ENCODE assay signal across 36 cellular contexts in genomic region chr5:150236981-150237754, GRCh38. TPM values are rescaled to one million over a fixed set of nuclear protein-coding genes. Genes with fewer than 3 reads are reported as not detected.
"Had no signal": no experiment of that assay in that cellular context is flagged by ENCODE, and none has a peak within 500 bp of the region (broad histone marks: within the 10 kb centered on the region; RNA-seq: fewer than 3 reads in every experiment).

No MANE protein-coding gene starts in this region.

- H3K4me1 Mint-ChIP-seq: activated B cell treated with CpG ODN at 0.5 μM for 24 hours; activated CD4-positive, alpha-beta T cell treated with anti-CD3 and anti-CD28 coated beads, Interleukin-2, amount 10 ng/mL, durations not matched to agents 24 days and 14 days; activated naive CD4-positive, alpha-beta T cell treated with anti-CD3 and anti-CD28 coated beads, Interleukin-2, amount 10 ng/mL, durations not matched to agents 7 days and 5 days; activated naive CD4-positive, alpha-beta T cell treated with anti-CD3 and anti-CD28 coated beads, Interleukin-2, amount 50 U/mL, for 24 hours; activated naive CD8-positive, alpha-beta T cell treated with anti-CD3 and anti-CD28 coated beads, Interleukin-2, amount 50 U/mL, for 24 hours; central memory CD8-positive, alpha-beta T cell had no signal

- H3K36me3 Mint-ChIP-seq: activated CD4-positive, alpha-beta memory T cell treated with anti-CD3 and anti-CD28 coated beads for 36 hours; activated naive CD4-positive, alpha-beta T cell treated with anti-CD3 and anti-CD28 coated beads, Interleukin-2, amount 10 ng/mL, durations not matched to agents 7 days and 5 days; activated naive CD4-positive, alpha-beta T cell treated with anti-CD3 and anti-CD28 coated beads, Interleukin-2, amount 50 U/mL, for 24 hours; activated naive CD8-positive, alpha-beta T cell; activated naive CD8-positive, alpha-beta T cell treated with anti-CD3 and anti-CD28 coated beads, Interleukin-2, amount 10 ng/mL, durations not matched to agents 7 days and 5 days had no signal

- H3K27ac Mint-ChIP-seq: activated B cell treated with CpG ODN at 0.5 μM for 24 hours; activated CD4-positive, alpha-beta memory T cell treated with anti-CD3 and anti-CD28 coated beads for 36 hours; activated CD4-positive, alpha-beta T cell treated with anti-CD3 and anti-CD28 coated beads, Interleukin-2, amount 10 ng/mL, durations not matched to agents 24 days and 14 days; activated CD8-positive, alpha-beta T cell treated with anti-CD3 and anti-CD28 coated beads for 36 hours; activated naive CD4-positive, alpha-beta T cell treated with anti-CD3 and anti-CD28 coated beads, Interleukin-2, amount 10 ng/mL, durations not matched to agents 7 days and 5 days; activated naive CD4-positive, alpha-beta T cell treated with anti-CD3 and anti-CD28 coated beads, Interleukin-2, amount 50 U/mL, for 24 hours; activated naive CD8-positive, alpha-beta T cell; activated naive CD8-positive, alpha-beta T cell treated with anti-CD3 and anti-CD28 coated beads, Interleukin-2, amount 10 ng/mL, durations not matched to agents 7 days and 5 days; activated naive CD8-positive, alpha-beta T cell treated with anti-CD3 and anti-CD28 coated beads, Interleukin-2, amount 50 U/mL, for 24 hours; activated T-helper 2 cell treated with anti-CD3 and anti-CD28 coated beads, Interferon-gamma antibody, Interleukin-2, Interleukin-4, amounts not matched to agents 10 μg/mL and 5 μg/mL and 100 μg/mL, durations not matched to agents 14 hours and 24 hours and 36 hours; T-helper 1 cell treated with Interleukin-12 subunit alpha and Interleukin-12 subunit beta and Interleukin-4 antibody, amounts not matched to agents 30 μg/mL and 1 μg/mL, for 36 hours; T-helper 2 cell treated with Interferon-gamma antibody and Interleukin-4, amounts not matched to agents 5 μg/mL and 100 μg/mL, for 36 hours had no signal

- H3K27ac ChIP-seq: ascending aorta, cardiac muscle cell, VCaP had no signal

- H3K27me3 ChIP-seq: ascending aorta, cardiac muscle cell had no signal

- H3K4me1 ChIP-seq: ascending aorta had no signal

- H3K4me3 ChIP-seq: ascending aorta, cardiac muscle cell had no signal

- DNase-seq: activated B cell treated with CpG ODN at 0.5 μM for 24 hours; activated CD4-positive, alpha-beta memory T cell treated with anti-CD3 and anti-CD28 coated beads for 36 hours; activated CD4-positive, alpha-beta T cell treated with anti-CD3 and anti-CD28 coated beads for 4 hours; activated CD4-positive, alpha-beta T cell treated with anti-CD3 and anti-CD28 coated beads, Interleukin-2, amount 10 ng/mL, durations not matched to agents 24 days and 14 days; activated CD4-positive, alpha-beta T cell treated with anti-CD3 and anti-CD28 coated beads, Interleukin-2, amount 50 U/mL, for 1 hour; activated CD4-positive, alpha-beta T cell treated with anti-CD3 and anti-CD28 coated beads, Interleukin-2, amount 50 U/mL, for 4 hours; activated CD4-positive, CD25-positive, alpha-beta regulatory T cell treated with anti-CD3 and anti-CD28 coated beads, Interleukin-2, amount 50 U/mL, for 72 hours; activated CD8-positive, alpha-beta memory T cell treated with anti-CD3 and anti-CD28 coated beads, Interleukin-2, amount 50 U/mL, for 4 hours; activated CD8-positive, alpha-beta T cell treated with anti-CD3 and anti-CD28 coated beads for 36 hours; activated effector memory CD4-positive, alpha-beta T cell treated with Interleukin-2 at 50 U/mL for 16 hours; activated gamma-delta T cell; activated naive CD4-positive, alpha-beta T cell treated with anti-CD3 and anti-CD28 coated beads, Interleukin-2, amount 10 ng/mL, durations not matched to agents 7 days and 5 days; activated naive CD4-positive, alpha-beta T cell treated with Interleukin-2 at 50 U/mL for 16 hours; activated naive CD8-positive, alpha-beta T cell treated with anti-CD3 and anti-CD28 coated beads, Interleukin-2, amount 10 ng/mL, durations not matched to agents 7 days and 5 days; activated naive CD8-positive, alpha-beta T cell treated with anti-CD3 and anti-CD28 coated beads, Interleukin-2, amount 50 U/mL, for 24 hours; activated T-cell treated with anti-CD3 and anti-CD28 coated beads for 4 hours; activated T-cell treated with anti-CD3 and anti-CD28 coated beads, Interleukin-2, amount 50 U/mL, for 1 hour; activated T-cell treated with anti-CD3 and anti-CD28 coated beads, Interleukin-2, amount 50 U/mL, for 48 hours; amygdala; anterior cingulate cortex; caudate nucleus; cerebellar nuclear complex; T-helper 1 cell; T-helper 2 cell; T-helper 9 cell had no signal

- H3K4me3 Mint-ChIP-seq: activated B cell treated with CpG ODN at 0.5 μM for 24 hours; activated CD4-positive, alpha-beta memory T cell treated with anti-CD3 and anti-CD28 coated beads for 36 hours; activated CD4-positive, alpha-beta T cell treated with anti-CD3 and anti-CD28 coated beads, Interleukin-2, amount 10 ng/mL, durations not matched to agents 24 days and 14 days; activated CD8-positive, alpha-beta T cell treated with anti-CD3 and anti-CD28 coated beads for 36 hours; activated naive CD4-positive, alpha-beta T cell treated with anti-CD3 and anti-CD28 coated beads, Interleukin-2, amount 10 ng/mL, durations not matched to agents 7 days and 5 days; activated naive CD4-positive, alpha-beta T cell treated with anti-CD3 and anti-CD28 coated beads, Interleukin-2, amount 50 U/mL, for 24 hours; activated naive CD8-positive, alpha-beta T cell; activated naive CD8-positive, alpha-beta T cell treated with anti-CD3 and anti-CD28 coated beads, Interleukin-2, amount 10 ng/mL, durations not matched to agents 7 days and 5 days; activated naive CD8-positive, alpha-beta T cell treated with anti-CD3 and anti-CD28 coated beads, Interleukin-2, amount 50 U/mL, for 24 hours; brain; central memory CD8-positive, alpha-beta T cell; T-helper 1 cell treated with Interleukin-12 subunit alpha and Interleukin-12 subunit beta and Interleukin-4 antibody, amounts not matched to agents 30 μg/mL and 1 μg/mL, for 36 hours; T-helper 2 cell treated with Interferon-gamma antibody and Interleukin-4, amounts not matched to agents 5 μg/mL and 100 μg/mL, for 36 hours had no signal

- H3K9me3 ChIP-seq: ascending aorta had no signal

- H3K9me3 Mint-ChIP-seq: activated B cell treated with CpG ODN at 0.5 μM for 24 hours; activated CD4-positive, alpha-beta memory T cell treated with anti-CD3 and anti-CD28 coated beads for 36 hours; activated CD4-positive, alpha-beta T cell treated with anti-CD3 and anti-CD28 coated beads, Interleukin-2, amount 10 ng/mL, durations not matched to agents 24 days and 14 days; activated CD8-positive, alpha-beta T cell treated with anti-CD3 and anti-CD28 coated beads for 36 hours; activated naive CD4-positive, alpha-beta T cell treated with anti-CD3 and anti-CD28 coated beads, Interleukin-2, amount 10 ng/mL, durations not matched to agents 7 days and 5 days; activated naive CD4-positive, alpha-beta T cell treated with anti-CD3 and anti-CD28 coated beads, Interleukin-2, amount 50 U/mL, for 24 hours; activated naive CD8-positive, alpha-beta T cell treated with anti-CD3 and anti-CD28 coated beads, Interleukin-2, amount 10 ng/mL, durations not matched to agents 7 days and 5 days; activated naive CD8-positive, alpha-beta T cell treated with anti-CD3 and anti-CD28 coated beads, Interleukin-2, amount 50 U/mL, for 24 hours; activated T-helper 2 cell treated with anti-CD3 and anti-CD28 coated beads, Interferon-gamma antibody, Interleukin-2, Interleukin-4, amounts not matched to agents 10 μg/mL and 5 μg/mL and 100 μg/mL, durations not matched to agents 14 hours and 24 hours and 36 hours; brain; central memory CD8-positive, alpha-beta T cell; T-helper 1 cell treated with Interleukin-12 subunit alpha and Interleukin-12 subunit beta and Interleukin-4 antibody, amounts not matched to agents 30 μg/mL and 1 μg/mL, for 36 hours; T-helper 2 cell treated with Interferon-gamma antibody and Interleukin-4, amounts not matched to agents 5 μg/mL and 100 μg/mL, for 36 hours had no signal

- ATAC-seq: activated CD8-positive, alpha-beta T cell treated with anti-CD3 and anti-CD28 coated beads for 36 hours; activated naive CD8-positive, alpha-beta T cell treated with anti-CD3 and anti-CD28 coated beads, Interleukin-2, amount 50 U/mL, for 24 hours had no signal

- H3K36me3 ChIP-seq: ascending aorta, cardiac muscle cell had no signal

- H3K27me3 Mint-ChIP-seq: activated B cell treated with CpG ODN at 0.5 μM for 24 hours; activated CD4-positive, alpha-beta memory T cell treated with anti-CD3 and anti-CD28 coated beads for 36 hours; activated CD4-positive, alpha-beta T cell treated with anti-CD3 and anti-CD28 coated beads, Interleukin-2, amount 10 ng/mL, durations not matched to agents 24 days and 14 days; activated CD8-positive, alpha-beta T cell treated with anti-CD3 and anti-CD28 coated beads for 36 hours; activated naive CD4-positive, alpha-beta T cell treated with anti-CD3 and anti-CD28 coated beads, Interleukin-2, amount 50 U/mL, for 24 hours; activated naive CD8-positive, alpha-beta T cell; activated naive CD8-positive, alpha-beta T cell treated with anti-CD3 and anti-CD28 coated beads, Interleukin-2, amount 10 ng/mL, durations not matched to agents 7 days and 5 days; activated naive CD8-positive, alpha-beta T cell treated with anti-CD3 and anti-CD28 coated beads, Interleukin-2, amount 50 U/mL, for 24 hours; brain; central memory CD8-positive, alpha-beta T cell had no signal

RNA-seq across cellular contexts. Expression of gene SLC6A7, which starts 47.3 kb away (rescaled TPM):
- polyA plus RNA-seq: adipose tissue, cardiac muscle cell had no signal
